ENCODE assay signal across 8 cellular contexts in the genomic region with DNA sequence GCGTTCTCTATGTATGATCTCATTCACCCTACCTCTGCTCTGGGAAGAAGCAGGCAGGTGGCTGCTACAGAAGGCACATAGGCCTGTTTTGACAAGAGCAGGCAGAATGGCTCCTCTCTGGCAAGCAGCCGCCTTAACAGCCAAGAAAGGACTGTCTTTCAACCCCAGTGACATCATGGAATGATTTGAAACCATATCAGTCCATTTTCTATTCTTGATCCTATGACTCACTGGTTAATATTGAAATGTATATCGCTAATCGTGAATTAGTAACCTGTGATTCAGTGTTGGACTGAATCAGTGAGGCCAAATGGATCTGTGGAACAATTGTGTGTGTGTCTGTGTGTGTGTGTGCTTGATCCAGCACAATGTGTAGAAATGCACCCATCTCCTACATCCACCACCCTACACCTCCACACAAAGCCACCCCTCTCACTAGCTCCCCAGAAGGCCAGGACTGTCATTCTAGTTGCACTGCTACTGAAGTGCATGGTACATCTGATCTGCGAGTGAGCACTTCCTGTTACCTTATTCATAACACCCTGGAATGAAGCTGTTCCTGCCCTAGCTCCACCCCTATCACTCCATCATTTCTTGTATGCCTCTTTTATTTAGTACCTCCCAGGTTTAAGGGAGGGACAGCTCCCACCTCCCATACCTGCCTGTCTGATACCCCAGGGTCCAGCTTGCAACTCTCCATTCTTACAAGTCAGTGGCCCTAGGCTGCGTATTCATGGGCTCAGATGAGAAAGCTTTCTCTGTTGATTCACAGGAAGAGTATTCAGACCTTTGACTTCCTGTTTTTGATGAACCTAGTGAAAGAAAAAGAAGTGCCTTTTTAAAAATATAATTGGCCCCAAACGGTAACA.
DNase-seq lines count a peak whose midpoint lies in the region; ATAC-seq and TF ChIP-seq lines count a peak whose summit lies in the region.

No MANE protein-coding gene starts in this region.

- TF ChIP-seq CTCF in GM10248 (IDR thresholded peaks at IDR 0.05; ENCODE audit: control extremely low read depth, extremely low read depth, low read depth, missing control alignments): no peak

- CTCF ChIA-PET in GM10248 (lab: Yijun Ruan, JAX): interaction anchor here (1.1 to 2.0 kb wide), 5 partner anchors 10 to 476 kb away, joined by 3 to 7 read pairs (median 4); no protein-coding TSS in a partner anchor

- peak overlapping the region; percentile 66 to 77 for H3K4me3 Mint-ChIP-seq in activated T-cell treated with anti-CD3 and anti-CD28 coated beads, Interleukin-2, amount 50 U/mL, for 72 hours

- peak overlapping the region; percentile 67 for H3K27ac ChIP-seq in layer of hippocampus (ENCODE audit: low read depth, low read length)

- POLR2A ChIA-PET in GM10248 (lab: Yijun Ruan, JAX): interaction anchor here (0.6 kb wide), 1 partner anchor 527 kb away, joined by 5 read pairs; no protein-coding TSS in a partner anchor

- H3K36me3 Mint-ChIP-seq in activated T-cell treated with anti-CD3 and anti-CD28 coated beads, Interleukin-2, amount 50 U/mL, for 72 hours (ENCODE audit: insufficient read depth in 2 of 2): peaks cover 7 to 11% of the 10 kb centered on the region in 2 donors

- H3K9me3 Mint-ChIP-seq in activated T-cell treated with anti-CD3 and anti-CD28 coated beads, Interleukin-2, amount 50 U/mL, for 72 hours: peaks cover 2 to 4% of the 10 kb centered on the region in 2 donors

- H3K27me3 Mint-ChIP-seq in activated T-cell treated with anti-CD3 and anti-CD28 coated beads, Interleukin-2, amount 50 U/mL, for 72 hours (ENCODE audit: low read depth): no peaks in the 10 kb centered on the region

- peak; percentile 63 for ATAC-seq in GM21526 (IDR thresholded peaks at IDR 0.05; ENCODE audit: low FRiP score, unreplicated experiment)
- peak; percentile 87 to 88 for ATAC-seq in activated T-cell treated with anti-CD3 and anti-CD28 coated beads, Interleukin-2, amount 50 U/mL, for 72 hours (replicated peaks in 1 of 2)

- H3K27ac Mint-ChIP-seq in activated T-cell treated with anti-CD3 and anti-CD28 coated beads, Interleukin-2, amount 50 U/mL, for 72 hours: peak overlapping the region; percentile 95

- H3K27me3 ChIP-seq in layer of hippocampus (ENCODE audit: control insufficient read depth, insufficient read depth, low read length): no peaks in the 10 kb centered on the region

- DNase-seq in GM10248 (ENCODE audit: extremely low spot score) (peak; percentile 52), KG1 (lab: John Stamatoyannopoulos, UW) (peak; percentile 33), ureter (ENCODE audit: low spot score) (no peak), HuH-7.5 (ENCODE audit: low spot score) (no peak), NCI-H526 (lab: John Stamatoyannopoulos, UW) (no peak)
- DNase-seq in activated T-cell treated with anti-CD3 and anti-CD28 coated beads, Interleukin-2, amount 50 U/mL, for 72 hours: peak; percentile 45 to 55

- H3K4me1 Mint-ChIP-seq in activated T-cell treated with anti-CD3 and anti-CD28 coated beads, Interleukin-2, amount 50 U/mL, for 72 hours (ENCODE audit: low read depth): peaks cover 60% of the 10 kb centered on the region

Comparison
In these comparisons a context has a peak if more than half of its experiments do, and no peak if none do; other contexts are left out.
1. DNase-seq: peak in GM10248 (single experiment), KG1 (single experiment) and activated T-cell treated with anti-CD3 and anti-CD28 coated beads, Interleukin-2, amount 50 U/mL, for 72 hours (2 of 2); none in ureter (single experiment), HuH-7.5 (single experiment) and NCI-H526 (0 of 2).